22 cellular contexts compared by ENCODE assay signal in the genomic region with DNA sequence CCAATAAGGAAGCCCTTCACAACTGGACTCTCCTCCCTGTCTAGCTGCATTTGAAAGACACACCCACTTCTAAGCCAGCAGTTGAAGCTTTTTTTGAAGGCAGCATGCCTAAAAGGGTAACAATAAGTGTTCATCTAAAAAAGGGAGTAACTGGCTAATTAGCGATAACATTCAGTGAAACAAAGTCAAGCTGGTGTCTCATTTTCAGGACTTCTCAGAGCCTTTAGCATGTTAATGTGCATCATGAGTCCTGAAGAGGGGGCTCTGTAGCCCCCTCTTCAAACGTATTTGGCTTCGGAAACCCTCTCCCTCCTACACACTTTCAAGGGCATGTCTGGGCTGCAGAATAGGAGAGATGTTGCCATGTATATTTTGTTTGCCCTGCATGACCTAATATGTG. TPM values are rescaled to one million over a fixed set of nuclear protein-coding genes. Genes with fewer than 3 reads are reported as not detected.
A peak's percentile ranks its signal among the peaks of the same experiment; 100 is the strongest.
DNase-seq lines count a peak whose midpoint lies in the region; ATAC-seq, FAIRE-seq and TF ChIP-seq lines count a peak whose summit lies in the region.
"Had no signal": no experiment of that assay in that cellular context is flagged by ENCODE, and none has a peak within 500 bp of the region (broad histone marks: within the 10 kb centered on the region; RNA-seq: fewer than 3 reads in every experiment).

No MANE protein-coding gene starts in this region.

- POLR2A ChIA-PET in K562 (lab: Yijun Ruan, JAX), result interaction anchor here (1.0 to 1.9 kb wide), 2 partner anchors 14 to 26 kb away, joined by 3 to 13 read pairs; no protein-coding TSS in a partner anchor

- no peak for TF ChIP-seq EP300 in K562 (IDR thresholded peaks at IDR 0.05; ENCODE audit: low read length)

- peaks cover 0 to 7% of the 10 kb centered on the region in 2 experiments; a peak in 2 of 5 replicates for H3K4me1 ChIP-seq in K562 (replicated peaks in 1 of 2; ENCODE audit: control insufficient read depth in 2 of 2, insufficient read depth in 2 of 2, low read length in 2 of 2)
- H3K4me1 ChIP-seq in small intestine (ENCODE audit: control insufficient read depth in 2 of 2, insufficient read depth in 1 of 2, low read depth in 1 of 2, low read length in 1 of 2), result no peaks in the 10 kb centered on the region
- peaks cover 23 to 29% of the 10 kb centered on the region in 2 experiments for H3K4me1 ChIP-seq in trophoblast cell (ENCODE audit: control insufficient read depth in 1 of 2, insufficient read depth in 2 of 2, low read length in 2 of 2)

- no peak overlapping the region for H3K4me3 Mint-ChIP-seq in Calu3 (ENCODE audit: low read depth, unreplicated experiment)
- H3K4me3 Mint-ChIP-seq: CD4-positive, alpha-beta memory T cell had no signal

- H3K23ac ChIP-seq in trophoblast cell (ENCODE audit: low read length), result no peak overlapping the region

- no peaks in the 10 kb centered on the region for H3K4me1 Mint-ChIP-seq in Calu3 (ENCODE audit: low read depth, unreplicated experiment)

- in situ Hi-C loops in GM13977 (cut with MboI; ENCODE audit: low pct_unique_long_range_greater_than_20kb, low sequenced_read_pairs, unreplicated experiment) (no loop called here), K562 (cut with MboI) (no loop called here)

- no peak overlapping the region for H3K18ac ChIP-seq in trophoblast cell (ENCODE audit: low read length)

- no peak overlapping the region for H2BK120ac ChIP-seq in trophoblast cell (ENCODE audit: insufficient read depth, low read length, poor library complexity)

- no peak overlapping the region for H3K4me3 ChIP-seq in K562
- H3K4me3 ChIP-seq in small intestine (ENCODE audit: low read depth in 1 of 2, low read length in 2 of 2), result no peak overlapping the region
- no peak overlapping the region for H3K4me3 ChIP-seq in trophoblast cell (ENCODE audit: low read depth, low read length)
- H3K4me3 ChIP-seq: A549, GM23248 had no signal

- FAIRE-seq in K562 (lab: Jason Lieb, UNC) (peak; percentile 46), small intestine (lab: Jason Lieb, UNC) (no peak)
- FAIRE-seq: A549, G401.6, GM12892, GM19239, H1 had no signal

- WGBS in K562 (ENCODE audit: insufficient coverage, low coverage, missing lambda C conversion rate), result 33% methylated on average over 3 of the region's 3 CpGs
- WGBS in small intestine, 3 donors, result 51 to 84% (median 80%) methylated on average over 3 of the region's 3 CpGs
- WGBS in trophoblast cell (ENCODE audit: extremely low coverage, insufficient coverage, insufficient read length), result no CpG with 5 or more reads among the region's 3 CpGs

- peaks cover 7% of the 10 kb centered on the region for H3K36me3 Mint-ChIP-seq in Calu3 (ENCODE audit: insufficient read depth, unreplicated experiment)

- H3K9ac ChIP-seq in K562 (ENCODE audit: insufficient read depth in 1 of 2, low read depth in 2 of 2, low read length in 2 of 2) (no peak overlapping the region), trophoblast cell (ENCODE audit: low read length) (no peak overlapping the region)
- H3K9ac ChIP-seq: GM23248 had no signal

- no peak overlapping the region for H3K27ac Mint-ChIP-seq in Calu3 (ENCODE audit: unreplicated experiment)
- H3K27ac Mint-ChIP-seq: CD4-positive, alpha-beta memory T cell had no signal

- BruUV-seq in K562 (replicated peaks; lab: Mats Ljungman, UMichigan) (no TSS peak), Calu3 (replicated peaks; lab: Mats Ljungman, UMichigan) (no TSS peak)

- H3K9me1 ChIP-seq in K562 (ENCODE audit: control insufficient read depth, insufficient read depth, low read length), result peaks cover 4% of the 10 kb centered on the region

- intact Hi-C loops in K562 (cut with micrococcal nuclease), result no loop called here
- intact Hi-C loops in Calu3 (cut with micrococcal nuclease; ENCODE audit: unreplicated experiment), result no loop called here

- no peak overlapping the region for H4K12ac ChIP-seq in trophoblast cell (ENCODE audit: low read depth, low read length)

- TF ChIP-seq CTCF in GM13977 (IDR thresholded peaks at IDR 0.05; ENCODE audit: extremely low read depth, insufficient read depth, missing control alignments), result peak; percentile 8
- no peak for TF ChIP-seq CTCF in K562 (IDR thresholded peaks at IDR 0.05 in 2 of 3, conservative IDR thresholded peaks at IDR 0.05 in 1 of 3; ENCODE audit: insufficient read depth in 2 of 3, low read depth in 1 of 3, low read length in 3 of 3)
- no peak for TF ChIP-seq CTCF in Calu3 (IDR thresholded peaks at IDR 0.05; ENCODE audit: unreplicated experiment)

- H4K20me1 ChIP-seq in K562 (replicated peaks; ENCODE audit: control insufficient read depth, insufficient read depth, low read length), result peaks cover 10% of the 10 kb centered on the region; the same call in 1 of the 2 replicates

- no peaks in the 10 kb centered on the region for H3K27me3 Mint-ChIP-seq in Calu3 (ENCODE audit: unreplicated experiment)

- no peak overlapping the region for H2BK5ac ChIP-seq in trophoblast cell (ENCODE audit: low read depth, low read length, poor library complexity)

- no peak overlapping the region for H2AK5ac ChIP-seq in trophoblast cell (ENCODE audit: low read length)

- no peak overlapping the region for H2AFZ ChIP-seq in K562 (ENCODE audit: low read depth, low read length)
- no peak overlapping the region for H2AFZ ChIP-seq in trophoblast cell (ENCODE audit: insufficient read depth, low read length, poor library complexity)

- no peaks in the 10 kb centered on the region for H3K27me3 ChIP-seq in K562 (ENCODE audit: control insufficient read depth in 2 of 2, insufficient read depth in 2 of 2, low read length in 2 of 2)
- no peaks in the 10 kb centered on the region for H3K27me3 ChIP-seq in small intestine (ENCODE audit: control insufficient read depth in 2 of 2, insufficient read depth in 2 of 2, low read length in 2 of 2)
- H3K27me3 ChIP-seq in trophoblast cell (ENCODE audit: insufficient read depth, low read length), result no peaks in the 10 kb centered on the region

- no peaks in the 10 kb centered on the region for H3K36me3 ChIP-seq in K562 (ENCODE audit: control insufficient read depth, insufficient read depth, low read length)
- H3K36me3 ChIP-seq in small intestine (ENCODE audit: control insufficient read depth in 2 of 2, insufficient read depth in 2 of 2, low read length in 2 of 2), result no peaks in the 10 kb centered on the region
- H3K36me3 ChIP-seq in trophoblast cell (ENCODE audit: control insufficient read depth in 1 of 2, insufficient read depth in 2 of 2, low read length in 2 of 2), result peaks cover 0 to 3% of the 10 kb centered on the region in 2 experiments

- no peak overlapping the region for H2BK12ac ChIP-seq in trophoblast cell (ENCODE audit: low read length)

- DNase-seq in GM13977 (ENCODE audit: low spot score), result no peak
- DNase-seq in K562 (ENCODE audit: extremely low read depth in 1 of 4, low spot score in 3 of 4), result no peak
- DNase-seq in islet precursor cell, result peak; percentile 10
- peak; percentile 26 for DNase-seq in small intestine
- DNase-seq in Calu3, result no peak
- no peak for DNase-seq in trophoblast cell
- DNase-seq in amygdala (lab: John Stamatoyannopoulos, UW), result no peak
- DNase-seq: 8988T; C1 segment of cervical spinal cord; CD4-positive, alpha-beta memory T cell; COR-L47; DMS153; DND-41; GM23248; H7; HCEC 1CT had no signal

- CTCF ChIA-PET in K562 (lab: Yijun Ruan, JAX; ENCODE audit: low intra/inter-chr PET ratio), result no interaction called here
- CTCF ChIA-PET in Calu3 (lab: Charles Lee), result no interaction called here

- H3K9me3 ChIP-seq in K562 (replicated peaks; ENCODE audit: control insufficient read depth, insufficient read depth, low read depth, low read length) (no peaks in the 10 kb centered on the region), small intestine (ENCODE audit: control insufficient read depth, low read depth) (no peaks in the 10 kb centered on the region), trophoblast cell (ENCODE audit: insufficient read depth, low read depth, low read length) (no peaks in the 10 kb centered on the region)
- H3K9me3 ChIP-seq: A549 had no signal

- no peak overlapping the region for H4K91ac ChIP-seq in trophoblast cell (ENCODE audit: low read depth, low read length)

- H3K4me2 ChIP-seq in K562 (ENCODE audit: insufficient read depth, low read length) (no peak overlapping the region), trophoblast cell (ENCODE audit: low read length) (no peak overlapping the region)
- H3K4me2 ChIP-seq: A549 had no signal

- no peak for ATAC-seq in K562
- ATAC-seq in HG02885 (IDR thresholded peaks at IDR 0.05; ENCODE audit: poor library complexity, unreplicated experiment), result no peak
- ATAC-seq: A549 had no signal

- H3K14ac ChIP-seq in trophoblast cell (ENCODE audit: low read length), result no peak overlapping the region

- H3K79me2 ChIP-seq in K562 (ENCODE audit: control insufficient read depth, insufficient read depth, low read length) (no peaks in the 10 kb centered on the region), trophoblast cell (ENCODE audit: control insufficient read depth, insufficient read depth, low read length, poor library complexity) (peaks cover 7% of the 10 kb centered on the region)

- H3K27ac ChIP-seq in K562 (ENCODE audit: extremely low read depth, low read depth, low read length) (no peak overlapping the region), small intestine (ENCODE audit: low read depth in 1 of 2, low read length in 1 of 2) (no peak overlapping the region), trophoblast cell (ENCODE audit: low read depth, low read length) (no peak overlapping the region)
- H3K27ac ChIP-seq: GM23248 had no signal

- H3K4ac ChIP-seq in trophoblast cell (ENCODE audit: low read depth, low read length), result no peak overlapping the region

- no peak for TF ChIP-seq POLR2A in K562 (conservative IDR thresholded peaks at IDR 0.05)

- H4K8ac ChIP-seq in trophoblast cell (ENCODE audit: low read depth, low read length), result no peak overlapping the region

- TF ChIP-seq RAD21 in K562 (CRISPR knock-in tag; conservative IDR thresholded peaks at IDR 0.05 in 1 of 2, IDR thresholded peaks at IDR 0.05 in 1 of 2), result no peak

- no peaks in the 10 kb centered on the region for H3K9me3 Mint-ChIP-seq in Calu3 (ENCODE audit: low read depth, unreplicated experiment)
- H3K9me3 Mint-ChIP-seq: CD4-positive, alpha-beta memory T cell had no signal

- H3K79me1 ChIP-seq in trophoblast cell (ENCODE audit: low read length), result peaks cover 15% of the 10 kb centered on the region

RNA-seq across cellular contexts. Expression of gene SLC22A23, which starts 28.1 kb away (rescaled TPM):
- total RNA-seq in K562 (2011; cell fraction: chromatin; rRNA removed; ENCODE audit: low replicate concordance), result 37.5 and 58.5 TPM in 2 replicates
- 38.7 and 44.9 TPM in 2 replicates for total RNA-seq in K562 (2011; cell fraction: nucleolus; rRNA removed)
- total RNA-seq in K562 (2011; cell fraction: nucleoplasm; rRNA removed), result 41.6 and 49.3 TPM in 2 replicates
- total RNA-seq in K562 (2014; rRNA removed) (4.0 TPM in 2 replicates), K562 (2014; rRNA removed; fragmentation: Illumina TruSeq; extraction: Trizol) (1.6 and 1.9 TPM in 2 replicates), K562 (2015; rRNA removed; fragmentation: Illumina TruSeq; extraction: Trizol) (1.1 and 1.2 TPM in 2 replicates), K562 (2021) (7.3 and 8.7 TPM in 2 replicates), Calu3 (2022) (3.9 and 4.3 TPM in 2 replicates)
- polyA plus RNA-seq in K562 (2011; rRNA removed) (2.1 and 3.2 TPM in 2 replicates), K562 (2014; fragmentation: Illumina TruSeq; extraction: Trizol) (4.1 and 5.4 TPM in 2 replicates), K562 (2014; fragmentation: Nextera tagmentation; extraction: Ambion mirVana) (under 1 TPM; 0.30 to 0.32 TPM), K562 (2014; rRNA removed) (2.5 and 4.7 TPM in 2 replicates), small intestine (10 to 100 TPM in 2 of 3 donors, 1 to 10 TPM in 1; 9.5 to 17.9 (median 12.2) TPM)
- polyA plus RNA-seq in K562 (2011; cell fraction: cytosol; rRNA removed), result 3.3 and 3.5 TPM in 2 replicates
- polyA plus RNA-seq in K562 (2011; cell fraction: nucleus; rRNA removed), result 7.3 and 12.9 TPM in 2 replicates
- 3.6 and 8.0 TPM in 2 replicates for polyA plus RNA-seq in K562 (2012)
- polyA minus RNA-seq in K562 (2011; rRNA and poly(A)+ RNA removed), result 6.7 and 10.2 TPM in 2 replicates
- 5.6 and 7.4 TPM in 2 replicates for polyA minus RNA-seq in K562 (2011; cell fraction: cytosol; rRNA and poly(A)+ RNA removed)
- 13.2 and 15.6 TPM in 2 replicates for polyA minus RNA-seq in K562 (2011; cell fraction: nucleus; rRNA and poly(A)+ RNA removed)
- 29.8 and 31.6 TPM in 2 replicates for polyA plus RNA-seq in trophoblast cell (2013)

Comparison
In these comparisons a context has a peak if more than half of its experiments do, and no peak if none do; other contexts are left out.
1. DNase-seq: peak in islet precursor cell (single experiment) and small intestine (single experiment); none in GM13977 (single experiment), K562 (0 of 4), Calu3 (single experiment), trophoblast cell (0 of 2) and amygdala (0 of 56).